Comparison of ENCODE assay signal across 8 cellular contexts in genomic region chr11:110194211-110194766, GRCh38.
DNase-seq lines count a peak whose midpoint lies in the region; FAIRE-seq and TF ChIP-seq lines count a peak whose summit lies in the region.
"Not testable (repeated sequence)": the region's sequence is repeated elsewhere in the genome, so short reads cannot be mapped to it uniquely, and the experiment has no call there.

No MANE protein-coding gene starts in this region.

- H3K9me3 ChIP-seq in astrocyte (ENCODE audit: insufficient read depth, low read depth, low read length) = not testable (repeated sequence)

- H3K27ac ChIP-seq in RWPE1 = peak overlapping the region; percentile 77
- not testable (repeated sequence) for H3K27ac ChIP-seq in astrocyte (ENCODE audit: low read depth, low read length)

- H3K36me3 ChIP-seq in astrocyte (ENCODE audit: insufficient read depth, low read length) = not testable (repeated sequence)

- POLR2A ChIA-PET in RWPE1 (lab: Yijun Ruan, JAX; ENCODE audit: low non-redundant PET) = not testable (repeated sequence)

- not testable (repeated sequence) for H3K4me3 Mint-ChIP-seq in astrocyte (ENCODE audit: unreplicated experiment)

- peak overlapping the region; percentile 6 for H3K4me2 ChIP-seq in astrocyte (ENCODE audit: low read length)

- not testable (repeated sequence) for H3K9me3 Mint-ChIP-seq in astrocyte (ENCODE audit: unreplicated experiment)

- not testable (repeated sequence) for H3K27me3 ChIP-seq in astrocyte (ENCODE audit: insufficient read depth, low read length)

- peak overlapping the region; percentile 47 for H3K27ac Mint-ChIP-seq in astrocyte (ENCODE audit: unreplicated experiment)

- H3K4me1 Mint-ChIP-seq in astrocyte (ENCODE audit: low read depth, unreplicated experiment) = peaks cover 19% of the 10 kb centered on the region

- CTCF ChIA-PET in RWPE1 (lab: Yijun Ruan, JAX) = interaction anchor here (0.6 kb wide), 1 partner anchor 93 kb away, joined by 3 read pairs; no protein-coding TSS in a partner anchor

- H3K9ac ChIP-seq in astrocyte (ENCODE audit: low read length) = not testable (repeated sequence)

- H3K4me3 ChIP-seq in astrocyte (ENCODE audit: insufficient read depth, low read depth, low read length); epithelial cell of proximal tubule (ENCODE audit: low read depth, low read length): not testable (repeated sequence)

- not testable (repeated sequence) for TF ChIP-seq CTCF in RWPE1 (conservative IDR thresholded peaks at IDR 0.05; ENCODE audit: low read depth); astrocyte (IDR thresholded peaks at IDR 0.05; ENCODE audit: insufficient read depth, low read depth, low read length); epithelial cell of proximal tubule (conservative IDR thresholded peaks at IDR 0.05; ENCODE audit: low read depth, low read length)

- H3K27me3 Mint-ChIP-seq in astrocyte (ENCODE audit: low read depth, unreplicated experiment) = not testable (repeated sequence)

- not testable (repeated sequence) for H3K79me2 ChIP-seq in astrocyte (ENCODE audit: insufficient read depth, low read length)

- H4K20me1 ChIP-seq in astrocyte (ENCODE audit: insufficient read depth, low read length) = not testable (repeated sequence)

- DNase-seq in A172 (ENCODE audit: low spot score) (peak; percentile 86), GM03348 (ENCODE audit: low spot score) (peak; percentile 49), M059J (ENCODE audit: low read depth) (peak; percentile 92), astrocyte (ENCODE audit: low read depth) (peak; percentile 92), epithelial cell of proximal tubule (ENCODE audit: low read depth) (peak; percentile 75), hepatic stellate cell (ENCODE audit: low spot score) (peak; percentile 26), non-pigmented ciliary epithelial cell (ENCODE audit: low read depth) (peak; percentile 84)
- DNase-seq in RWPE1 (ENCODE audit: low spot score) = not testable (repeated sequence)

- FAIRE-seq in astrocyte (lab: Jason Lieb, UNC) = not testable (repeated sequence)

- not testable (repeated sequence) for H3K36me3 Mint-ChIP-seq in astrocyte (ENCODE audit: low read depth, unreplicated experiment)

- H3K4me1 ChIP-seq in astrocyte (ENCODE audit: insufficient read depth, low read length) = peaks cover 31% of the 10 kb centered on the region

- H2AFZ ChIP-seq in astrocyte (ENCODE audit: low read depth, low read length) = not testable (repeated sequence)
